19 cellular contexts compared by ENCODE assay signal in the genomic region with DNA sequence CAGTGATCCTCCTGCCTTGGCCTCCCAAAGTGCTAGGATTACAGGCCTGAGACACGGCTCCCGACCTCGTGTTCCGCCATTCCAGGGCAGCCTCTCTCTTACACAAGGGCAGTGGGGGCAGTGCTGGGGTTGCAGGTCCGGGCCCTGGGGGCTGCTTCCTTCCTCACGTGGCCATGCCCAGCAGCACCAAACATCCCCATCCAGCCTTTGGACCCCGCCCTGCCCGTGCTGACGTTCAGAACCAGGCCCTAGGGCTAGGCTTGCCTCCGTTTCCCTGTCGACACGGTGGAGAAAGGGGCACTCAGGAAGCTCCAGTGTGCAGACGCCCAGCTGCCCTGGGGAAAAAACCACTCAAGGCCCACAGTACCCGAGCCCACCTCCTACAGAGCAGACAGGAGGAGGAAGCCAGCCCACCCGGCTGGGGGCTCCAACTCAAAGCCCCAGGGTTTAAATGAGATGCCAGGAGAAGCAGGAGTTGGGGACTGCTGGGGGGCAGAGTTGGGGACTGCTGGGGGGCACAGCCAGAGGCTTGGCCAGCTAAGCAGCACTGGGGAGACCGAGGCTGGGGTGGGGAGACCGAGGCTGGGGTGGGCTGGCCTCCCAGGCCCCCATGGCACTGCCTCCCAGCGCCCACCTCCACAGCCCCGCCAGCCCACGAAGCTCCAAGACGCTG. TPM values are rescaled to one million over a fixed set of nuclear protein-coding genes. Genes with fewer than 3 reads are reported as not detected.
DNase-seq lines count a peak whose midpoint lies in the region; ATAC-seq and TF ChIP-seq lines count a peak whose summit lies in the region.
"Had no signal": no experiment of that assay in that cellular context is flagged by ENCODE, and none has a peak within 500 bp of the region (broad histone marks: within the 10 kb centered on the region; RNA-seq: fewer than 3 reads in every experiment).

No MANE protein-coding gene starts in this region.

- no peak for TF ChIP-seq CTCF in spleen (IDR thresholded peaks at IDR 0.05 in 8 of 11, conservative IDR thresholded peaks at IDR 0.05 in 3 of 11)

- intact Hi-C loops in spleen (cut with DNase I; ENCODE audit: low total_unique reads): no loop called here

- no peak for TF ChIP-seq POLR2A in spleen (IDR thresholded peaks at IDR 0.05)

- H3K4me1 ChIP-seq in spleen: peaks cover 15 to 55% (median 29%) of the 10 kb centered on the region in 6 donors
- H3K4me1 ChIP-seq: foreskin keratinocyte had no signal

- peaks cover 0 to 9% (median 0%) of the 10 kb centered on the region in 7 donors for H3K27me3 ChIP-seq in spleen (replicated peaks in 1 of 7)

- WGBS in spleen, 5 donors: 72 to 88% (median 81%) methylated on average over 16 to 21 of the region's 21 CpGs

- peaks cover 28% of the 10 kb centered on the region for H3K4me1 Mint-ChIP-seq in activated CD4-positive, alpha-beta memory T cell treated with anti-CD3 and anti-CD28 coated beads, Interleukin-2, amount 10 ng/mL, durations not matched to agents 7 days and 5 days

- no peak overlapping the region for H3K27ac ChIP-seq in spleen
- H3K27ac ChIP-seq: foreskin keratinocyte had no signal

- POLR2A ChIA-PET in activated CD4-positive, alpha-beta memory T cell treated with anti-CD3 and anti-CD28 coated beads, Interleukin-2, amount 10 ng/mL, durations not matched to agents 7 days and 5 days (lab: Charles Lee): no interaction called here

- H3K36me3 ChIP-seq in spleen: peaks cover 0 to 22% (median 0%) of the 10 kb centered on the region in 6 donors

- DNase-seq in activated CD4-positive, alpha-beta T cell treated with anti-CD3 and anti-CD28 coated beads for 48 hours: peak; percentile 1
- no peak for DNase-seq in activated CD4-positive, alpha-beta T cell treated with anti-CD3 and anti-CD28 coated beads, Interleukin-2, amount 50 U/mL, for 4 hours
- DNase-seq in activated CD8-positive, alpha-beta memory T cell treated with anti-CD3 and anti-CD28 coated beads, Interleukin-2, amount 50 U/mL, for 4 hours: peak; percentile 12
- DNase-seq in left lobe of liver (ENCODE audit: low spot score): peak; percentile 37
- DNase-seq in spleen: peak; percentile 67
- DNase-seq in activated CD4-positive, alpha-beta memory T cell treated with anti-CD3 and anti-CD28 coated beads, Interleukin-2, amount 10 ng/mL, durations not matched to agents 7 days and 5 days: no peak
- DNase-seq: activated CD4-positive, alpha-beta T cell treated with anti-CD3 and anti-CD28 coated beads for 4 hours; anterior cingulate cortex; C1 segment of cervical spinal cord; DMS153; foreskin keratinocyte; mammary epithelial cell; NCI-H187 treated with DMSO at 0.1 percent for 48 hours; NCI-H446 treated with DMSO at 0.1 percent for 48 hours; SIG-M5; stimulated activated CD4-positive, alpha-beta T cell treated with anti-CD3 and anti-CD28 coated beads, Interleukin-4, amount 100 ng/mL, for 4 hours had no signal

- no peak overlapping the region for H3K4me3 Mint-ChIP-seq in activated CD4-positive, alpha-beta memory T cell treated with anti-CD3 and anti-CD28 coated beads, Interleukin-2, amount 10 ng/mL, durations not matched to agents 7 days and 5 days
- H3K4me3 Mint-ChIP-seq: activated T-helper 1 cell treated with anti-CD3 and anti-CD28 coated beads, Interleukin-12 subunit alpha, Interleukin-12 subunit beta, Interleukin-2, Interleukin-4 antibody, amounts not matched to agents 30 ng/mL and 10 ng/mL and 1 ng/mL, durations not matched to agents 14 hours and 24 hours and 36 hours had no signal

- peaks cover 7% of the 10 kb centered on the region for H3K27me3 Mint-ChIP-seq in activated CD4-positive, alpha-beta memory T cell treated with anti-CD3 and anti-CD28 coated beads, Interleukin-2, amount 10 ng/mL, durations not matched to agents 7 days and 5 days

- H3K4me3 ChIP-seq in spleen: no peak overlapping the region

- H3K9me3 ChIP-seq in spleen: no peaks in the 10 kb centered on the region

- peaks cover 5% of the 10 kb centered on the region for H3K36me3 Mint-ChIP-seq in activated CD4-positive, alpha-beta memory T cell treated with anti-CD3 and anti-CD28 coated beads, Interleukin-2, amount 10 ng/mL, durations not matched to agents 7 days and 5 days (ENCODE audit: low read depth)

- CTCF ChIA-PET in activated CD4-positive, alpha-beta memory T cell treated with anti-CD3 and anti-CD28 coated beads, Interleukin-2, amount 10 ng/mL, durations not matched to agents 7 days and 5 days (lab: Charles Lee): no interaction called here

- ATAC-seq in left lobe of liver (no peak), HG03460 (IDR thresholded peaks at IDR 0.05; ENCODE audit: unreplicated experiment) (no peak), GM19023 (IDR thresholded peaks at IDR 0.05; ENCODE audit: unreplicated experiment) (no peak)
- ATAC-seq: foreskin keratinocyte had no signal

- no peaks in the 10 kb centered on the region for H3K9me3 Mint-ChIP-seq in activated CD4-positive, alpha-beta memory T cell treated with anti-CD3 and anti-CD28 coated beads, Interleukin-2, amount 10 ng/mL, durations not matched to agents 7 days and 5 days
- H3K9me3 Mint-ChIP-seq: activated T-helper 1 cell treated with anti-CD3 and anti-CD28 coated beads, Interleukin-12 subunit alpha, Interleukin-12 subunit beta, Interleukin-2, Interleukin-4 antibody, amounts not matched to agents 30 ng/mL and 10 ng/mL and 1 ng/mL, durations not matched to agents 14 hours and 24 hours and 36 hours had no signal

- H3K27ac Mint-ChIP-seq in activated CD4-positive, alpha-beta memory T cell treated with anti-CD3 and anti-CD28 coated beads, Interleukin-2, amount 10 ng/mL, durations not matched to agents 7 days and 5 days: no peak overlapping the region

RNA-seq across cellular contexts. Expression of a gene that starts 35.9 kb away (rescaled TPM):
- 2.8 TPM for total RNA-seq in left lobe of liver
- 10 to 100 TPM; 18.1 to 35.4 (median 25.7) TPM for total RNA-seq in spleen
- polyA plus RNA-seq in spleen: 10 to 100 TPM in 2 of 3 donors, 1 to 10 TPM in 1; 8.7 to 38.6 (median 12.8) TPM
- total RNA-seq in activated CD4-positive, alpha-beta memory T cell treated with anti-CD3 and anti-CD28 coated beads, Interleukin-2, amount 10 ng/mL, durations not matched to agents 7 days and 5 days: 10 to 100 TPM; 11.1 to 13.0 TPM

RNA-seq across cellular contexts. Expression of a gene that starts 42.2 kb away (rescaled TPM):
- total RNA-seq in left lobe of liver (38.2 TPM), spleen (10 to 100 TPM; 25.4 to 39.5 (median 34.4) TPM)
- 10 to 100 TPM; 40.0 to 63.0 (median 53.9) TPM for polyA plus RNA-seq in spleen
- total RNA-seq in activated CD4-positive, alpha-beta memory T cell treated with anti-CD3 and anti-CD28 coated beads, Interleukin-2, amount 10 ng/mL, durations not matched to agents 7 days and 5 days: 10 to 100 TPM; 32.6 to 38.2 TPM

RNA-seq across cellular contexts. Expression of a gene that starts 56.8 kb away (rescaled TPM):
- total RNA-seq in left lobe of liver (5.2 TPM), spleen (10 to 100 TPM; 12.4 to 29.1 (median 18.9) TPM)
- 1 to 10 TPM; 7.1 to 8.9 (median 7.2) TPM for polyA plus RNA-seq in spleen
- total RNA-seq in activated CD4-positive, alpha-beta memory T cell treated with anti-CD3 and anti-CD28 coated beads, Interleukin-2, amount 10 ng/mL, durations not matched to agents 7 days and 5 days: 10 to 100 TPM; 17.4 to 18.2 TPM

Comparison
In these comparisons a context has a peak if more than half of its experiments do, and no peak if none do; other contexts are left out.
1. DNase-seq: peak in activated CD4-positive, alpha-beta T cell treated with anti-CD3 and anti-CD28 coated beads for 48 hours (single experiment), activated CD8-positive, alpha-beta memory T cell treated with anti-CD3 and anti-CD28 coated beads, Interleukin-2, amount 50 U/mL, for 4 hours (single experiment), left lobe of liver (single experiment) and spleen (single experiment); none in activated CD4-positive, alpha-beta T cell treated with anti-CD3 and anti-CD28 coated beads, Interleukin-2, amount 50 U/mL, for 4 hours (0 of 2) and activated CD4-positive, alpha-beta memory T cell treated with anti-CD3 and anti-CD28 coated beads, Interleukin-2, amount 10 ng/mL, durations not matched to agents 7 days and 5 days (single experiment).